Comparison of ENCODE assay signal across 8 cellular contexts in the genomic region with DNA sequence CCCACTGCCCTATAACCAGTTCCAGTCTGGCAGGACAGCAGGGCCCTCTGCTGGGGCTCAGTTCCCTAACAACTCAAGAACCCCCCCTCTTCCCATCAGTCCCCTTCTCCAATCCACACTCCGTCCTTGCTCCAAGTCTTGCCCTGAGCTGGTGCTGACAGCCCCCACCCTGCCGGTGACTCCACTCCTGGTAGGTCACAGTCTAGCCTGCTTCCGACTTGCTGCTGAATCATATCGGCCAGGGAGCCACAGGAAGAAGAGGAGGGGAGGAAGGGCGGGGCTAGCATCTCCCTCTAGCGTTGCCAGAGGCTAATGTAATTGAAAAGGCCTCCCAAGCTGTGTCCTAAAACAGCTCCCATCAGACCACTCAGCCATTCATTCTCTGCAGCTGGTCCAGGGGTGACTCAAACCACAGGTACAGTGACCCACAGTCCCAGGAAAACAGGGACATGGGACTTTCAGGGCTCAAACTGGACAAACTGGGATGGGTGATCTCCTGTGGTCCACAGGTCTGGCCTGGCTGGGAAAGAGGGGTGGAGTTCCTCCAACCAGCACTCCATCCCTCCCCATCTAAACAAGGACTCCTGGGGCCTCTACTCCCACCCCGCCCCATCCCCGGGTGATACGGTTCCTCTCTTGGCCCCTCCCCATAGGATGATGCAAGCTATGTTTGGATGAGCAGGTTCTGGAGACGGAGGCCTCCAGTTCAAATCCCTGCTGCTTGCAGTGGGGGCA.
DNase-seq lines count a peak whose midpoint lies in the region; ATAC-seq and TF ChIP-seq lines count a peak whose summit lies in the region.

No MANE protein-coding gene starts in this region.

- peak; percentile 88 for DNase-seq in ELF-1 (ENCODE audit: low read depth, low spot score)
- peak; percentile 95 for DNase-seq in H4 (ENCODE audit: low spot score)
- peak; percentile 95 for DNase-seq in NCI-H226
- DNase-seq in activated CD4-positive, alpha-beta memory T cell treated with anti-CD3 and anti-CD28 coated beads, Interleukin-2, amount 10 ng/mL, durations not matched to agents 7 days and 5 days: peak; percentile 89
- DNase-seq in endodermal cell: peak; percentile 88
- DNase-seq in natural killer cell treated with Interleukin-12 subunit alpha and Interleukin-12 subunit beta and Interleukin-15 and Interleukin-18, amount 100 ng/mL, for 72 hours (ENCODE audit: low spot score): peak; percentile 82
- DNase-seq in thoracic aorta (ENCODE audit: low spot score): peak; percentile 67
- no peak for DNase-seq in NCI-H128 (lab: John Stamatoyannopoulos, UW; ENCODE audit: unreplicated experiment)

- peak; percentile 55 for TF ChIP-seq CTCF in endodermal cell (conservative IDR thresholded peaks at IDR 0.05)
- peak; percentile 14 for TF ChIP-seq CTCF in thoracic aorta (IDR thresholded peaks at IDR 0.05)

- H3K27me3 ChIP-seq in endodermal cell (ENCODE audit: control insufficient read depth, insufficient read depth, low read length, poor library complexity, severe bottlenecking) (peaks cover 32% of the 10 kb centered on the region), thoracic aorta (replicated peaks; ENCODE audit: insufficient read depth) (no peaks in the 10 kb centered on the region)

- H3K36me3 Mint-ChIP-seq in activated CD4-positive, alpha-beta memory T cell treated with anti-CD3 and anti-CD28 coated beads, Interleukin-2, amount 10 ng/mL, durations not matched to agents 7 days and 5 days (ENCODE audit: low read depth): no peaks in the 10 kb centered on the region
- no peaks in the 10 kb centered on the region for H3K36me3 Mint-ChIP-seq in endodermal cell (ENCODE audit: low read depth)
- no peaks in the 10 kb centered on the region for H3K36me3 Mint-ChIP-seq in natural killer cell treated with Interleukin-12 subunit alpha and Interleukin-12 subunit beta and Interleukin-15 and Interleukin-18, amount 100 ng/mL, for 72 hours

- H3K36me3 ChIP-seq in endodermal cell (ENCODE audit: control insufficient read depth, insufficient read depth, low read length): no peaks in the 10 kb centered on the region
- H3K36me3 ChIP-seq in thoracic aorta: no peaks in the 10 kb centered on the region

- H3K27ac ChIP-seq in endodermal cell (ENCODE audit: low read depth, low read length): no peak overlapping the region
- H3K27ac ChIP-seq in thoracic aorta: peak overlapping the region; percentile 55 to 66

- H3K9ac ChIP-seq in endodermal cell (ENCODE audit: extremely low read depth, low read length, poor library complexity, severe bottlenecking): no peak overlapping the region

- no peaks in the 10 kb centered on the region for H3K27me3 Mint-ChIP-seq in activated CD4-positive, alpha-beta memory T cell treated with anti-CD3 and anti-CD28 coated beads, Interleukin-2, amount 10 ng/mL, durations not matched to agents 7 days and 5 days
- H3K27me3 Mint-ChIP-seq in endodermal cell (ENCODE audit: insufficient read depth): peaks cover 43% of the 10 kb centered on the region
- peaks cover 6 to 7% of the 10 kb centered on the region in 2 donors for H3K27me3 Mint-ChIP-seq in natural killer cell treated with Interleukin-12 subunit alpha and Interleukin-12 subunit beta and Interleukin-15 and Interleukin-18, amount 100 ng/mL, for 72 hours

- no peaks in the 10 kb centered on the region for H3K9me3 Mint-ChIP-seq in activated CD4-positive, alpha-beta memory T cell treated with anti-CD3 and anti-CD28 coated beads, Interleukin-2, amount 10 ng/mL, durations not matched to agents 7 days and 5 days
- no peaks in the 10 kb centered on the region for H3K9me3 Mint-ChIP-seq in endodermal cell
- no peaks in the 10 kb centered on the region for H3K9me3 Mint-ChIP-seq in natural killer cell treated with Interleukin-12 subunit alpha and Interleukin-12 subunit beta and Interleukin-15 and Interleukin-18, amount 100 ng/mL, for 72 hours

- H3K4me1 ChIP-seq in endodermal cell (ENCODE audit: control insufficient read depth, insufficient read depth, low read length) (peaks cover 6% of the 10 kb centered on the region), thoracic aorta (ENCODE audit: control insufficient read depth in 1 of 2, low read depth in 2 of 2) (peaks cover 24 to 43% of the 10 kb centered on the region in 2 donors)

- peak overlapping the region; percentile 75 for H3K27ac Mint-ChIP-seq in activated CD4-positive, alpha-beta memory T cell treated with anti-CD3 and anti-CD28 coated beads, Interleukin-2, amount 10 ng/mL, durations not matched to agents 7 days and 5 days
- H3K27ac Mint-ChIP-seq in endodermal cell: no peak overlapping the region
- H3K27ac Mint-ChIP-seq in natural killer cell treated with Interleukin-12 subunit alpha and Interleukin-12 subunit beta and Interleukin-15 and Interleukin-18, amount 100 ng/mL, for 72 hours: peak overlapping the region; percentile 37 to 40

- peak; percentile 91 to 93 for ATAC-seq in natural killer cell treated with Interleukin-12 subunit alpha and Interleukin-12 subunit beta and Interleukin-15 and Interleukin-18, amount 100 ng/mL, for 72 hours
- peak; percentile 66 for ATAC-seq in thoracic aorta (ENCODE audit: insufficient number of reproducible peaks, low FRiP score, low read depth)

- H3K9me3 ChIP-seq in endodermal cell (ENCODE audit: control insufficient read depth, low read length) (no peaks in the 10 kb centered on the region), thoracic aorta (no peaks in the 10 kb centered on the region)

- POLR2A ChIA-PET in activated CD4-positive, alpha-beta memory T cell treated with anti-CD3 and anti-CD28 coated beads, Interleukin-2, amount 10 ng/mL, durations not matched to agents 7 days and 5 days (lab: Charles Lee): interaction anchor here (0.7 to 1.5 kb wide), 9 partner anchors 9 to 425 kb away, joined by 3 to 6 read pairs (median 4); a partner anchor contains a TSS

- no peak overlapping the region for H3K4me3 ChIP-seq in endodermal cell (ENCODE audit: low read length)
- H3K4me3 ChIP-seq in thoracic aorta: no peak overlapping the region

- WGBS in endodermal cell (ENCODE audit: insufficient coverage in 1 of 2, insufficient read length in 1 of 2), 2 experiments: 38 to 51% methylated on average over 4 to 10 of the region's 10 CpGs

- CTCF ChIA-PET in activated CD4-positive, alpha-beta memory T cell treated with anti-CD3 and anti-CD28 coated beads, Interleukin-2, amount 10 ng/mL, durations not matched to agents 7 days and 5 days (lab: Charles Lee): interaction anchor here (0.7 to 4.1 kb wide), 16 partner anchors 10 to 425 kb away, joined by 3 to 45 read pairs (median 4); a partner anchor contains a TSS

- peak overlapping the region; percentile 54 for H3K4me3 Mint-ChIP-seq in activated CD4-positive, alpha-beta memory T cell treated with anti-CD3 and anti-CD28 coated beads, Interleukin-2, amount 10 ng/mL, durations not matched to agents 7 days and 5 days
- no peak overlapping the region for H3K4me3 Mint-ChIP-seq in endodermal cell
- H3K4me3 Mint-ChIP-seq in natural killer cell treated with Interleukin-12 subunit alpha and Interleukin-12 subunit beta and Interleukin-15 and Interleukin-18, amount 100 ng/mL, for 72 hours: peak overlapping the region; percentile 70

- peaks cover 49% of the 10 kb centered on the region for H3K4me1 Mint-ChIP-seq in activated CD4-positive, alpha-beta memory T cell treated with anti-CD3 and anti-CD28 coated beads, Interleukin-2, amount 10 ng/mL, durations not matched to agents 7 days and 5 days
- peaks cover 9% of the 10 kb centered on the region for H3K4me1 Mint-ChIP-seq in endodermal cell
- peaks cover 17 to 19% of the 10 kb centered on the region in 2 donors for H3K4me1 Mint-ChIP-seq in natural killer cell treated with Interleukin-12 subunit alpha and Interleukin-12 subunit beta and Interleukin-15 and Interleukin-18, amount 100 ng/mL, for 72 hours (ENCODE audit: low read depth in 2 of 2)
